Comparison of ENCODE assay signal across 10 cellular contexts in the genomic region with DNA sequence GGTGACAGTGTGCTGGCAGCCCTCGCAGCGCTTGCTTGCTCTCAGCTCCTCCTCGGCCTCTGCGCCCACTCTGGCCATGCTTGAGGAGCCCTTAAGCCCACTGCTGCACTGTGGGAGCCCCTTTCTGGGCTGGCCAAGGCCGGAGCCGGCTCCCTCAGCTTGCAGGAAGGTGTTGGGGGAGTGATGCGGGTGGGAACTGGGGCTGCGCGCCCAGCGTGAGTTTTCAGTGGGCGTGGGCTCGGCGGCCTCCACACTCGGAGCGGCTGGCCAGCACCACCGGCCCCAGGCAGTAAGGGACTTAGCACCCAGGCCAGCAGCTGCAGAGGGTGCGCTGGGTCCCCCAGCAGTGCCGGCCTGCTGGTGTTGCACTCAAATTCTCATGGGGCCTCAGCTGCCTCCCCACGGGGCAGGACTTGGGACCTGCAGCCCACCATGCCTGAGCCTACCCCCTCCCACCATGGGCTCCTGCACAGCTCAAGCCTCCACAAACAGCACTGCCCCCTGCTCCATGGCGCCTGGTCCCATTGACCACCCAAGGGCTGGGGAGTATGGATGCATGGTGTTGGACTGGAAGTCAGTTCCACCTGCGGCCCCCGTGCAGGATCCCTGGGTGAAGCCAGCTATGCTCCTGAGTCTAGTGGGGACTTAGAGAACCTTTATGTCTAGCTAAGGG.
"Had no signal": no experiment of that assay in that cellular context is flagged by ENCODE, and none has a peak within 500 bp of the region (broad histone marks: within the 10 kb centered on the region; RNA-seq: fewer than 3 reads in every experiment).

No MANE protein-coding gene starts in this region.

- H3K27ac ChIP-seq: GM23248, HL-60 had no signal

- H3K4me1 Mint-ChIP-seq: IgD-negative memory B cell had no signal

- DNase-seq: GM23248, GOT3, H7, HFFc6, KBM-7 had no signal

- H3K4me1 ChIP-seq: HAP-1 had no signal

- H3K4me3 ChIP-seq: GM23248, HAP-1 had no signal

- H3K27me3 Mint-ChIP-seq: IgD-negative memory B cell had no signal

- H3K36me3 ChIP-seq: HAP-1 had no signal

- H3K36me3 Mint-ChIP-seq: IgD-negative memory B cell had no signal

- ATAC-seq: HCT116, HepG2 had no signal

- H3K4me3 Mint-ChIP-seq: HFFc6, IgD-negative memory B cell had no signal

- H3K27ac Mint-ChIP-seq: HFFc6, IgD-negative memory B cell had no signal

- H3K9me3 ChIP-seq: HAP-1 had no signal
